28 cellular contexts compared by ENCODE assay signal in genomic region chr7:98301693-98302470, GRCh38.
"Had no signal": no experiment of that assay in that cellular context is flagged by ENCODE, and none has a peak within 500 bp of the region (broad histone marks: within the 10 kb centered on the region; RNA-seq: fewer than 3 reads in every experiment).

No MANE protein-coding gene starts in this region.

- H3K27me3 ChIP-seq: esophagus squamous epithelium, pancreas, tibial nerve had no signal

- H3K27me3 Mint-ChIP-seq: activated CD4-positive, alpha-beta memory T cell treated with anti-CD3 and anti-CD28 coated beads for 36 hours; activated CD4-positive, alpha-beta T cell treated with anti-CD3 and anti-CD28 coated beads, Interleukin-2, amount 10 ng/mL, durations not matched to agents 24 days and 14 days; activated T-cell treated with anti-CD3 and anti-CD28 coated beads, Interleukin-2, amount 50 U/mL, for 24 hours; stimulated activated memory B cell treated with anti-CD40 and anti-IgM and Interleukin-4, amounts not matched to agents 10 μg/mL and 1 μg/mL and 100 μg/mL, for 72 hours had no signal

- H3K9me3 Mint-ChIP-seq: activated CD4-positive, alpha-beta memory T cell treated with anti-CD3 and anti-CD28 coated beads for 36 hours; activated CD4-positive, alpha-beta T cell treated with anti-CD3 and anti-CD28 coated beads, Interleukin-2, amount 10 ng/mL, durations not matched to agents 24 days and 14 days; activated T-cell treated with anti-CD3 and anti-CD28 coated beads, Interleukin-2, amount 50 U/mL, for 24 hours; nephron; stimulated activated memory B cell treated with anti-CD40 and anti-IgM and Interleukin-4, amounts not matched to agents 10 μg/mL and 1 μg/mL and 100 μg/mL, for 72 hours had no signal

- H3K4me3 ChIP-seq: esophagus squamous epithelium, left ventricle myocardium inferior, pancreas, prostate gland, smooth muscle cell, tibial nerve had no signal

- H3K4me2 ChIP-seq: smooth muscle cell had no signal

- FAIRE-seq: astrocyte, colon, endometrium, pancreas had no signal

- H3K9me3 ChIP-seq: esophagus squamous epithelium, left ventricle myocardium inferior, pancreas, prostate gland had no signal

- H3K4me1 Mint-ChIP-seq: activated CD4-positive, alpha-beta T cell treated with anti-CD3 and anti-CD28 coated beads, Interleukin-2, amount 10 ng/mL, durations not matched to agents 24 days and 14 days; nephron; stimulated activated memory B cell treated with anti-CD40 and anti-IgM and Interleukin-4, amounts not matched to agents 10 μg/mL and 1 μg/mL and 100 μg/mL, for 72 hours had no signal

- H3K4me1 ChIP-seq: pancreas, tibial nerve had no signal

- H3K4me3 Mint-ChIP-seq: activated CD4-positive, alpha-beta memory T cell treated with anti-CD3 and anti-CD28 coated beads for 36 hours; activated CD4-positive, alpha-beta T cell treated with anti-CD3 and anti-CD28 coated beads, Interleukin-2, amount 10 ng/mL, durations not matched to agents 24 days and 14 days; activated T-cell treated with anti-CD3 and anti-CD28 coated beads, Interleukin-2, amount 50 U/mL, for 24 hours; nephron; stimulated activated memory B cell treated with anti-CD40 and anti-IgM and Interleukin-4, amounts not matched to agents 10 μg/mL and 1 μg/mL and 100 μg/mL, for 72 hours had no signal

- H3K27ac Mint-ChIP-seq: activated CD4-positive, alpha-beta memory T cell treated with anti-CD3 and anti-CD28 coated beads for 36 hours; activated CD4-positive, alpha-beta T cell treated with anti-CD3 and anti-CD28 coated beads, Interleukin-2, amount 10 ng/mL, durations not matched to agents 24 days and 14 days; activated T-cell treated with anti-CD3 and anti-CD28 coated beads, Interleukin-2, amount 50 U/mL, for 24 hours; nephron; stimulated activated memory B cell treated with anti-CD40 and anti-IgM and Interleukin-4, amounts not matched to agents 10 μg/mL and 1 μg/mL and 100 μg/mL, for 72 hours had no signal

- H3K36me3 Mint-ChIP-seq: activated CD4-positive, alpha-beta memory T cell treated with anti-CD3 and anti-CD28 coated beads for 36 hours had no signal

- ATAC-seq: pancreas; stimulated activated memory B cell treated with anti-CD40 and anti-IgM and Interleukin-4, amounts not matched to agents 10 μg/mL and 1 μg/mL and 100 μg/mL, for 72 hours had no signal

- H3K36me3 ChIP-seq: prostate gland had no signal

- H3K27ac ChIP-seq: epithelial cell of prostate, esophagus squamous epithelium, left ventricle myocardium inferior, pancreas, prostate gland, tibial nerve, WERI-Rb-1 had no signal

- DNase-seq: activated CD4-positive, alpha-beta memory T cell treated with anti-CD3 and anti-CD28 coated beads for 36 hours; activated CD4-positive, alpha-beta T cell treated with anti-CD3 and anti-CD28 coated beads, Interleukin-2, amount 10 ng/mL, durations not matched to agents 24 days and 14 days; activated CD4-positive, CD25-positive, alpha-beta regulatory T cell treated with anti-CD3 and anti-CD28 coated beads, Interleukin-2, amount 50 U/mL, for 72 hours; activated CD8-positive, alpha-beta memory T cell treated with anti-CD3 and anti-CD28 coated beads, Interleukin-2, amount 50 U/mL, for 48 hours; activated gamma-delta T cell treated with Interleukin-2 at 50 U/mL for 16 hours; activated naive CD4-positive, alpha-beta T cell treated with anti-CD3 and anti-CD28 coated beads, Interleukin-2, amount 50 U/mL, for 16 hours; activated T-cell treated with anti-CD3 and anti-CD28 coated beads, Interleukin-2, amount 50 U/mL, for 24 hours; amniotic stem cell; central memory CD4-positive, alpha-beta T cell; effector CD8-positive, alpha-beta T cell; esophagus squamous epithelium; foreskin melanocyte; left ventricle myocardium inferior; stimulated activated CD4-positive, alpha-beta T cell treated with anti-CD3 and anti-CD28 coated beads, Interleukin-1b, Interleukin-23, amount 100 ng/mL, for 48 hours; stimulated activated CD4-positive, alpha-beta T cell treated with anti-CD3 and anti-CD28 coated beads, Interleukin-4, amount 100 ng/mL, for 4 hours; stimulated activated CD8-positive, alpha-beta memory T cell treated with anti-CD3 and anti-CD28 coated beads, Interleukin-4, amount 100 ng/mL, for 48 hours; T-helper 9 cell; WERI-Rb-1 had no signal
